In the genomic region with DNA sequence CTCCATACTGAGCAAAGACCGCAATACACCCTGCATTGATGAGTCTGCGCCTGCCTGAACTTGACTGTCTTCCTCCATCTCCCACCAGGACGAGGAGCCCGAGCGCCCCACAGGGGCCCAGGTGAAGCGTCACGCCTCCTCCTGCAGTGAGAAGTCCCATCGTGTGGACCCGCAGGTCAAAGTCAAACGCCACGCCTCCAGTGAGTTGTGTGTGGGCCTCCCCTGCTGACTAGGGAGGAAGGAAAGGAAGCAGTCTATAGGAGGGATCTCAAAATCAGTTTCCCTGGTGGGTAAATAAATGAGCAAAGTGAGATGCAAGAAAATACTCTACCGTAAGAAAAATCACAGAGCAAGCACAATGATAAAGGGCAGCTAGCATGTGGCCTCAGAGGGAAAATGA, we compare ENCODE assay signal across 23 cellular contexts. TPM values are rescaled to one million over a fixed set of nuclear protein-coding genes. Genes with fewer than 3 reads are reported as not detected.
A peak's percentile ranks its signal among the peaks of the same experiment; 100 is the strongest.
DNase-seq lines count a peak whose midpoint lies in the region; ATAC-seq, FAIRE-seq and TF ChIP-seq lines count a peak whose summit lies in the region.
"Had no signal": no experiment of that assay in that cellular context is flagged by ENCODE, and none has a peak within 500 bp of the region (broad histone marks: within the 10 kb centered on the region; RNA-seq: fewer than 3 reads in every experiment).

No MANE protein-coding gene starts in this region.

- H4K91ac ChIP-seq in H9 (ENCODE audit: insufficient read length, low read depth, low read length), result no peak overlapping the region

- H2AK5ac ChIP-seq in H9 (ENCODE audit: insufficient read length, low read length), result no peak overlapping the region

- H3K4me1 ChIP-seq in H9 (ENCODE audit: insufficient read depth, low read length), result no peaks in the 10 kb centered on the region
- peaks cover 54% of the 10 kb centered on the region for H3K4me1 ChIP-seq in adipocyte (ENCODE audit: control insufficient read depth, insufficient read depth, low read length)
- peaks cover 2 to 6% of the 10 kb centered on the region in 2 donors for H3K4me1 ChIP-seq in small intestine (ENCODE audit: control insufficient read depth in 2 of 2, insufficient read depth in 1 of 2, low read depth in 1 of 2, low read length in 1 of 2)

- FAIRE-seq in small intestine (lab: Jason Lieb, UNC), result no peak

- H3K27me3 Mint-ChIP-seq in H9 (ENCODE audit: low read depth), result no peaks in the 10 kb centered on the region; the same call in 1 of the 2 replicates
- H3K27me3 Mint-ChIP-seq: activated CD4-positive, alpha-beta memory T cell treated with anti-CD3 and anti-CD28 coated beads, Interleukin-2, amount 10 ng/mL, durations not matched to agents 7 days and 5 days had no signal

- H3K36me3 Mint-ChIP-seq in H9 (ENCODE audit: insufficient read depth in 1 of 3, low read depth in 3 of 3), result no peaks in the 10 kb centered on the region
- H3K36me3 Mint-ChIP-seq: CD4-positive, CD25-positive, alpha-beta regulatory T cell had no signal

- H3K4me2 ChIP-seq in H9 (ENCODE audit: insufficient read depth, insufficient read length, low read length), result no peak overlapping the region

- no peaks in the 10 kb centered on the region for H3K79me2 ChIP-seq in H9 (ENCODE audit: insufficient read depth, low read length)

- no peak overlapping the region for H3K23ac ChIP-seq in H9 (ENCODE audit: insufficient read length, low read depth, low read length)

- no peak overlapping the region for H3K4me3 Mint-ChIP-seq in H9
- H3K4me3 Mint-ChIP-seq: activated CD4-positive, alpha-beta memory T cell treated with anti-CD3 and anti-CD28 coated beads, Interleukin-2, amount 10 ng/mL, durations not matched to agents 7 days and 5 days; CD4-positive, CD25-positive, alpha-beta regulatory T cell; T-helper 1 cell treated with Interleukin-12 subunit alpha and Interleukin-12 subunit beta and Interleukin-4 antibody, amounts not matched to agents 30 μg/mL and 1 μg/mL, for 36 hours had no signal

- no peak overlapping the region for H2AFZ ChIP-seq in H9 (ENCODE audit: low read length)

- H2BK15ac ChIP-seq in H9 (ENCODE audit: low read depth, low read length), result no peak overlapping the region

- no peak overlapping the region for H4K8ac ChIP-seq in H9 (replicated peaks; ENCODE audit: insufficient read length, low read depth, low read length)

- H3K23me2 ChIP-seq in H9 (ENCODE audit: insufficient read length, low read depth, low read length, poor library complexity, severe bottlenecking), result peaks cover 3% of the 10 kb centered on the region

- H3K36me3 ChIP-seq in adipocyte (ENCODE audit: control insufficient read depth, insufficient read depth, low read length, severe bottlenecking) (peaks cover 20% of the 10 kb centered on the region), small intestine (ENCODE audit: control insufficient read depth in 2 of 2, insufficient read depth in 2 of 2, low read length in 2 of 2) (no peaks in the 10 kb centered on the region)
- H3K36me3 ChIP-seq: left lung, SJCRH30 had no signal

- DNase-seq in H9 (peak; percentile 49), adipocyte (ENCODE audit: low read depth) (no peak), left colon (peak; percentile 78 to 79), small intestine (peak; percentile 96), lower leg skin (ENCODE audit: low spot score in 2 of 2) (no peak)
- DNase-seq: activated CD4-positive, alpha-beta memory T cell treated with anti-CD3 and anti-CD28 coated beads, Interleukin-2, amount 10 ng/mL, durations not matched to agents 7 days and 5 days; activated naive CD4-positive, alpha-beta T cell; CD4-positive, CD25-positive, alpha-beta regulatory T cell; dorsolateral prefrontal cortex; GF-D8; KBM-7; left lung; MV-4-11; NCI-H1694 treated with DMSO at 0.1 percent for 48 hours; NCI-H774; OCI-M1; SJCRH30; stimulated activated CD8-positive, alpha-beta memory T cell treated with anti-CD3 and anti-CD28 coated beads, Interleukin-4, amount 100 ng/mL, for 48 hours had no signal

- H3K9me3 ChIP-seq in H9 (ENCODE audit: control insufficient read depth, low read depth, low read length), result no peaks in the 10 kb centered on the region
- no peaks in the 10 kb centered on the region for H3K9me3 ChIP-seq in adipocyte (ENCODE audit: control insufficient read depth, low read length)
- H3K9me3 ChIP-seq in small intestine (ENCODE audit: control insufficient read depth, low read depth), result no peaks in the 10 kb centered on the region
- H3K9me3 ChIP-seq: left lung, SJCRH30 had no signal

- H3K4me1 Mint-ChIP-seq in H9, result peaks cover 6 to 8% of the 10 kb centered on the region in 2 experiments
- H3K4me1 Mint-ChIP-seq: CD4-positive, CD25-positive, alpha-beta regulatory T cell had no signal

- no peak overlapping the region for H3K56ac ChIP-seq in H9 (ENCODE audit: insufficient read length, low read depth, low read length)

- H4K5ac ChIP-seq in H9 (ENCODE audit: insufficient read length, low read depth, low read length), result no peak overlapping the region

- no peak overlapping the region for H2BK20ac ChIP-seq in H9 (ENCODE audit: low read depth, low read length, poor library complexity, severe bottlenecking)

- ATAC-seq in left colon (peak; percentile 77), GM18868 (IDR thresholded peaks at IDR 0.05; ENCODE audit: unreplicated experiment) (no peak), HG03139 (IDR thresholded peaks at IDR 0.05; ENCODE audit: unreplicated experiment) (no peak)
- ATAC-seq: esophagus mucosa, left lung had no signal

- H3K9ac ChIP-seq in H9 (ENCODE audit: extremely low read depth, insufficient read length, low read length) (no peak overlapping the region), adipocyte (ENCODE audit: low read length) (peak overlapping the region; percentile 84)

- H3K79me1 ChIP-seq in H9 (ENCODE audit: insufficient read depth, low read depth, low read length, poor library complexity, severe bottlenecking), result no peaks in the 10 kb centered on the region

- H3K18ac ChIP-seq in H9 (ENCODE audit: insufficient read length, low read depth, low read length), result no peak overlapping the region

- H2BK12ac ChIP-seq in H9 (ENCODE audit: insufficient read length, low read depth, low read length), result no peak overlapping the region

- intact Hi-C loops in left colon (cut with DNase I, micrococcal nuclease) (no loop called here), lower leg skin (cut with DNase I; ENCODE audit: low total_unique reads) (no loop called here)

- H3T11ph ChIP-seq in H9 (ENCODE audit: low read length), result no peak overlapping the region

- H3K27me3 ChIP-seq in H9 (ENCODE audit: insufficient read depth, low read length) (no peaks in the 10 kb centered on the region; the same call in 1 of the 2 replicates), adipocyte (replicated peaks; ENCODE audit: control insufficient read depth, insufficient read depth, low read length) (no peaks in the 10 kb centered on the region), small intestine (ENCODE audit: control insufficient read depth in 2 of 2, insufficient read depth in 2 of 2, low read length in 2 of 2) (no peaks in the 10 kb centered on the region)
- H3K27me3 ChIP-seq: dorsolateral prefrontal cortex, left lung, SJCRH30 had no signal

- no peak overlapping the region for H2BK5ac ChIP-seq in H9 (ENCODE audit: insufficient read length, low read length)

- H4K20me1 ChIP-seq in H9 (ENCODE audit: control insufficient read depth, insufficient read depth, insufficient read length), result no peaks in the 10 kb centered on the region

- H3K27ac Mint-ChIP-seq in H9, result no peak overlapping the region
- H3K27ac Mint-ChIP-seq: activated CD4-positive, alpha-beta memory T cell treated with anti-CD3 and anti-CD28 coated beads, Interleukin-2, amount 10 ng/mL, durations not matched to agents 7 days and 5 days; T-helper 1 cell treated with Interleukin-12 subunit alpha and Interleukin-12 subunit beta and Interleukin-4 antibody, amounts not matched to agents 30 μg/mL and 1 μg/mL, for 36 hours had no signal

- H3K14ac ChIP-seq in H9 (ENCODE audit: insufficient read depth, low read length), result no peak overlapping the region

- no CpG with 5 or more reads among the region's 12 CpGs for WGBS in H9 (ENCODE audit: extremely low coverage, insufficient read length, low lambda C conversion rate)
- 27 to 59% (median 37%) methylated on average over 12 of the region's 12 CpGs for WGBS in small intestine, 3 donors
- WGBS in lower leg skin, 2 donors, result 84 to 85% methylated on average over 12 of the region's 12 CpGs

- no peak for TF ChIP-seq POLR2A in lower leg skin (IDR thresholded peaks at IDR 0.05)

- H3K4me3 ChIP-seq in adipocyte (ENCODE audit: low read length) (peak overlapping the region; percentile 17), small intestine (ENCODE audit: low read depth in 1 of 2, low read length in 2 of 2) (no peak overlapping the region), lower leg skin (ENCODE audit: low read depth, poor library complexity, severe bottlenecking) (no peak overlapping the region)
- H3K4me3 ChIP-seq: dorsolateral prefrontal cortex, left lung, SJCRH30 had no signal

- H3K27ac ChIP-seq in H9 (ENCODE audit: insufficient read length, low read depth, low read length) (no peak overlapping the region), small intestine (ENCODE audit: low read depth in 1 of 2, low read length in 1 of 2) (peak overlapping the region in 1 of 2 donors; percentile 22)
- H3K27ac ChIP-seq: dorsolateral prefrontal cortex, SJCRH30 had no signal

- no peaks in the 10 kb centered on the region for H3K9me3 Mint-ChIP-seq in H9
- H3K9me3 Mint-ChIP-seq: activated CD4-positive, alpha-beta memory T cell treated with anti-CD3 and anti-CD28 coated beads, Interleukin-2, amount 10 ng/mL, durations not matched to agents 7 days and 5 days; T-helper 1 cell treated with Interleukin-12 subunit alpha and Interleukin-12 subunit beta and Interleukin-4 antibody, amounts not matched to agents 30 μg/mL and 1 μg/mL, for 36 hours had no signal

- no peak overlapping the region for H3K4ac ChIP-seq in H9 (ENCODE audit: low read depth, low read length)

- no peak for TF ChIP-seq CTCF in H9 (conservative IDR thresholded peaks at IDR 0.05)
- no peak for TF ChIP-seq CTCF in lower leg skin (IDR thresholded peaks at IDR 0.05)

- no peak overlapping the region for H2BK120ac ChIP-seq in H9 (ENCODE audit: low read depth, low read length, poor library complexity, severe bottlenecking)

RNA-seq across cellular contexts. Expression of a gene that starts 22.8 kb away (rescaled TPM):
- total RNA-seq in H9 (2021) (44.4 and 47.3 TPM in 2 replicates), left colon (10 to 100 TPM; 10.4 to 10.7 TPM), lower leg skin (10 to 100 TPM in 2 of 4 donors, 1 to 10 TPM in 2; 6.6 to 12.4 (median 10.2) TPM)
- polyA plus RNA-seq in small intestine, result 10 to 100 TPM in 1 of 3 donors, 1 to 10 TPM in 2; 2.9 to 13.9 (median 3.5) TPM

RNA-seq across cellular contexts. Expression of a gene that starts 35.3 kb away (rescaled TPM):
- total RNA-seq in H9 (2021) (15.3 and 16.5 TPM in 2 replicates), left colon (1 to 10 TPM; 3.3 to 3.9 TPM), lower leg skin (1 to 10 TPM; 2.7 to 5.6 (median 3.9) TPM)
- polyA plus RNA-seq in small intestine, result 1 to 10 TPM; 1.3 to 7.5 (median 1.6) TPM

RNA-seq across cellular contexts. Expression of a gene that starts 50.9 kb away (rescaled TPM):
- total RNA-seq in H9 (2021), result 1.8 and 2.0 TPM in 2 replicates
- total RNA-seq in left colon, result 1 to 10 TPM; 1.9 to 2.7 TPM
- polyA plus RNA-seq in small intestine, result 1 to 10 TPM in 2 of 3 donors, not detected in 1; 1.6 to 8.5 TPM
- total RNA-seq in lower leg skin, result 10 to 100 TPM in 1 of 4 donors, 1 to 10 TPM in 3; 6.3 to 10.8 (median 8.0) TPM
- total RNA-seq: activated CD4-positive, alpha-beta memory T cell treated with anti-CD3 and anti-CD28 coated beads, Interleukin-2, amount 10 ng/mL, durations not matched to agents 7 days and 5 days; CD4-positive, CD25-positive, alpha-beta regulatory T cell had no signal

RNA-seq across cellular contexts. Expression of a gene that starts 56.6 kb away (rescaled TPM):
- total RNA-seq in H9 (2021) (not detected in 2 replicates), left colon (1 to 10 TPM in 1 of 2 donors, not detected in 1; 1.1 TPM), lower leg skin (not detected)
- polyA plus RNA-seq in small intestine, result under 1 TPM in 1 of 3 donors, not detected in 2; 0.98 TPM
- total RNA-seq: activated CD4-positive, alpha-beta memory T cell treated with anti-CD3 and anti-CD28 coated beads, Interleukin-2, amount 10 ng/mL, durations not matched to agents 7 days and 5 days; CD4-positive, CD25-positive, alpha-beta regulatory T cell; subcutaneous adipose tissue had no signal
- polyA plus RNA-seq: CD4-positive, CD25-positive, alpha-beta regulatory T cell had no signal

Comparison
In these comparisons a context has a peak if more than half of its experiments do, and no peak if none do; other contexts are left out.
1. DNase-seq: peak in H9 (single experiment), left colon (2 of 2) and small intestine (single experiment); none in adipocyte (single experiment) and lower leg skin (0 of 2).